In genomic region chr16:57539072-57539796, GRCh38 we compare ENCODE assay signal across 9 cellular contexts. TPM values are rescaled to one million over a fixed set of nuclear protein-coding genes. Genes with fewer than 3 reads are reported as not detected.
DNase-seq lines count a peak whose midpoint lies in the region; ATAC-seq, FAIRE-seq and TF ChIP-seq lines count a peak whose summit lies in the region.
"Had no signal": no experiment of that assay in that cellular context is flagged by ENCODE, and none has a peak within 500 bp of the region (broad histone marks: within the 10 kb centered on the region; RNA-seq: fewer than 3 reads in every experiment).

No MANE protein-coding gene starts in this region.

- H3K4me3 ChIP-seq in bronchial epithelial cell (ENCODE audit: low read depth, low read length), result no peak overlapping the region
- H3K4me3 ChIP-seq: mucosa of descending colon had no signal

- peak; percentile 48 for DNase-seq in bronchial epithelial cell (ENCODE audit: low read depth)
- no peak for DNase-seq in foreskin melanocyte
- DNase-seq in G401 (ENCODE audit: low spot score), result no peak
- no peak for DNase-seq in urothelium cell line (ENCODE audit: low spot score)
- DNase-seq in T-helper 9 cell, result no peak

- no peaks in the 10 kb centered on the region for H3K36me3 ChIP-seq in bronchial epithelial cell (ENCODE audit: control insufficient read depth, insufficient read depth, low read length)

- ATAC-seq in GM18502 (IDR thresholded peaks at IDR 0.05; ENCODE audit: poor library complexity, unreplicated experiment) (peak; percentile 46), GM21515 (IDR thresholded peaks at IDR 0.05; ENCODE audit: unreplicated experiment) (peak; percentile 39), HG03571 (IDR thresholded peaks at IDR 0.05; ENCODE audit: unreplicated experiment) (peak; percentile 49)
- ATAC-seq: mucosa of descending colon had no signal

- no peak for FAIRE-seq in bronchial epithelial cell (lab: Jason Lieb, UNC)
- no peak for FAIRE-seq in urothelium cell line (lab: Jason Lieb, UNC)

- no peaks in the 10 kb centered on the region for H3K27me3 ChIP-seq in bronchial epithelial cell (ENCODE audit: control insufficient read depth, insufficient read depth, low read length)

- in situ Hi-C loops in G401 (cut with HindIII; ENCODE audit: low sequenced_read_pairs), result no loop called here

- no peak for TF ChIP-seq CTCF in bronchial epithelial cell (IDR thresholded peaks at IDR 0.05; ENCODE audit: insufficient read depth, low read length, severe bottlenecking)

RNA-seq across cellular contexts. Expression of gene CCDC102A, which starts 2.9 kb away (rescaled TPM):
- total RNA-seq in bronchial epithelial cell, result 1.5 and 2.1 TPM in 2 replicates
- 25.0 and 26.7 TPM in 2 replicates for total RNA-seq in G401 (2014; rRNA removed; shearing (Covaris generic))

RNA-seq across cellular contexts. Expression of gene ADGRG5, which starts 3.2 kb away (rescaled TPM):
- not detected in 2 replicates for total RNA-seq in bronchial epithelial cell
- not detected in 2 replicates for total RNA-seq in G401 (2014; rRNA removed; shearing (Covaris generic))

RNA-seq across cellular contexts. Expression of gene DOK4, which starts 52.9 kb away (rescaled TPM):
- total RNA-seq in bronchial epithelial cell, result 17.6 and 23.7 TPM in 2 replicates
- 33.7 and 45.5 TPM in 2 replicates for total RNA-seq in G401 (2014; rRNA removed; shearing (Covaris generic))
